ENCODE assay signal across 2 cellular contexts in genomic region chr4:152817331-152817730, GRCh38.
TF ChIP-seq lines count a peak whose summit lies in the region.

No MANE protein-coding gene starts in this region.

TF ChIP-seq in IMR-90, 13 proteins besides CTCF, POLR2A, EP300 and RAD21:
- TF ChIP-seq MXI1 (IDR thresholded peaks at IDR 0.05; ENCODE audit: borderline replicate concordance, low read depth, low read length) (no peak), CEBPB (IDR thresholded peaks at IDR 0.05; ENCODE audit: low read depth, low read length) (no peak), NFE2L2 (IDR thresholded peaks at IDR 0.05; ENCODE audit: low read depth, low read length) (no peak), SMC3 (IDR thresholded peaks at IDR 0.05; ENCODE audit: low read depth, low read length) (no peak), FOS (IDR thresholded peaks at IDR 0.05; ENCODE audit: low read depth, low read length) (no peak), BHLHE40 (IDR thresholded peaks at IDR 0.05; ENCODE audit: low read depth, low read length) (no peak), MAFK (IDR thresholded peaks at IDR 0.05; ENCODE audit: low read depth, low read length) (no peak), MAZ (IDR thresholded peaks at IDR 0.05; ENCODE audit: borderline replicate concordance, low read depth, low read length) (no peak), USF2 (IDR thresholded peaks at IDR 0.05; ENCODE audit: low read depth, low read length) (no peak), CHD1 (IDR thresholded peaks at IDR 0.05; ENCODE audit: low read depth, low read length) (no peak), RCOR1 (IDR thresholded peaks at IDR 0.05; ENCODE audit: insufficient replicate concordance, low read length) (no peak), RFX5 (IDR thresholded peaks at IDR 0.05; ENCODE audit: low read depth, low read length) (no peak)
- TF ChIP-seq, protein P1, sequence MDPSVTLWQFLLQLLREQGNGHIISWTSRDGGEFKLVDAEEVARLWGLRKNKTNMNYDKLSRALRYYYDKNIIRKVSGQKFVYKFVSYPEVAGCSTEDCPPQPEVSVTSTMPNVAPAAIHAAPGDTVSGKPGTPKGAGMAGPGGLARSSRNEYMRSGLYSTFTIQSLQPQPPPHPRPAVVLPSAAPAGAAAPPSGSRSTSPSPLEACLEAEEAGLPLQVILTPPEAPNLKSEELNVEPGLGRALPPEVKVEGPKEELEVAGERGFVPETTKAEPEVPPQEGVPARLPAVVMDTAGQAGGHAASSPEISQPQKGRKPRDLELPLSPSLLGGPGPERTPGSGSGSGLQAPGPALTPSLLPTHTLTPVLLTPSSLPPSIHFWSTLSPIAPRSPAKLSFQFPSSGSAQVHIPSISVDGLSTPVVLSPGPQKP (IDR thresholded peaks at IDR 0.05; ENCODE audit: borderline replicate concordance, low read depth, low read length) = no peak
TF ChIP-seq in IMR-90: peak in this region for 0.

TF ChIP-seq in GM12878, 131 proteins besides CTCF, POLR2A, EP300 and RAD21:
- no peak for TF ChIP-seq POU2F2 (IDR thresholded peaks at IDR 0.05; ENCODE audit: borderline replicate concordance, low read depth, low read length)
- TF ChIP-seq ZBTB11 (CRISPR knock-in tag; IDR thresholded peaks at IDR 0.05) = no peak
- TF ChIP-seq ZNF274 (IDR thresholded peaks at IDR 0.05; ENCODE audit: insufficient read depth, insufficient read length) = no peak
- TF ChIP-seq BHLHE40 (IDR thresholded peaks at IDR 0.05; ENCODE audit: borderline replicate concordance in 1 of 2, low read depth in 2 of 2, low read length in 1 of 2) = no peak
- TF ChIP-seq SREBF1 (IDR thresholded peaks at IDR 0.05; ENCODE audit: low read length) = no peak
- no peak for TF ChIP-seq FOXM1 (IDR thresholded peaks at IDR 0.05; ENCODE audit: low read depth, low read length)
- TF ChIP-seq, protein P2, sequence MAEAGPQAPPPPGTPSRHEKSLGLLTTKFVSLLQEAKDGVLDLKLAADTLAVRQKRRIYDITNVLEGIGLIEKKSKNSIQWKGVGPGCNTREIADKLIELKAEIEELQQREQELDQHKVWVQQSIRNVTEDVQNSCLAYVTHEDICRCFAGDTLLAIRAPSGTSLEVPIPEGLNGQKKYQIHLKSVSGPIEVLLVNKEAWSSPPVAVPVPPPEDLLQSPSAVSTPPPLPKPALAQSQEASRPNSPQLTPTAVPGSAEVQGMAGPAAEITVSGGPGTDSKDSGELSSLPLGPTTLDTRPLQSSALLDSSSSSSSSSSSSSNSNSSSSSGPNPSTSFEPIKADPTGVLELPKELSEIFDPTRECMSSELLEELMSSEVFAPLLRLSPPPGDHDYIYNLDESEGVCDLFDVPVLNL (IDR thresholded peaks at IDR 0.05; ENCODE audit: low read depth, low read length) = no peak
- no peak for TF ChIP-seq HCFC1 (IDR thresholded peaks at IDR 0.05; ENCODE audit: low read length)
